Comparison of ENCODE assay signal across 10 cellular contexts in the genomic region with DNA sequence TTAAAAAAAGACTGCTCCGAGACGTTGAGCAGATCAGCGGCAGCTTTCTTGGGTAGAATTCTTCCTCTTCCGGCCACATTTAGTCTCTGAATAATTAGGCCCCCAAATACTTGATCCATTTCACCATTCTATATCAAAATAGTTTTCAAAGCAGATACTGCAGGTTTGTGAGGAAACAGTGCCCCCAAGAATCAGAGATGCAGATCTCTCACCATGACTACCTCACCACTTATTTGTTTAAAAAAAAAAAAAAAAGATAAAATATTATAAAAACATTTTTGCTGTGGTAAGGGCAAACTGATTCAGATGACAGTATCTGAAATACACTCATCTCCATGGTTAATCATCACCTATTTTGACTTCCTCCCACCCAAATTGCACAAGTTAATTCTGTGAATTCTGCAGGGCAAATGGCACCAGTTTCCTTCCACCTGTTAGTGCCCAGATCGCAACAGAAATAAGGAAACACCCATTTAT.
DNase-seq lines count a peak whose midpoint lies in the region; ATAC-seq, FAIRE-seq and TF ChIP-seq lines count a peak whose summit lies in the region.
"Had no signal": no experiment of that assay in that cellular context is flagged by ENCODE, and none has a peak within 500 bp of the region (broad histone marks: within the 10 kb centered on the region; RNA-seq: fewer than 3 reads in every experiment).

No MANE protein-coding gene starts in this region.

- CTCF ChIA-PET in A549 (lab: Yijun Ruan, JAX) = no interaction called here

- no peak for DNase-seq in A549 (ENCODE audit: low read depth in 1 of 2, low spot score in 1 of 2)
- peak; percentile 51 for DNase-seq in NOMO-1 treated with DMSO at 0.1 percent for 48 hours (lab: John Stamatoyannopoulos, UW; ENCODE audit: unreplicated experiment)
- no peak for DNase-seq in endothelial cell (ENCODE audit: low spot score)
- no peak for DNase-seq in NCI-H2171 (lab: John Stamatoyannopoulos, UW)
- DNase-seq in NCI-H1048 (lab: John Stamatoyannopoulos, UW) = no peak
- no peak for DNase-seq in NCI-H1092 treated with DMSO at 0.1 percent for 48 hours (lab: John Stamatoyannopoulos, UW)
- DNase-seq: sigmoid colon had no signal

- TF ChIP-seq CTCF in A549 (IDR thresholded peaks at IDR 0.05) = no peak
- TF ChIP-seq CTCF in endothelial cell (IDR thresholded peaks at IDR 0.05; ENCODE audit: unreplicated experiment) = no peak

- H3K27me3 Mint-ChIP-seq in endothelial cell (ENCODE audit: unreplicated experiment) = peaks cover 13% of the 10 kb centered on the region

- 42% methylated on average over 5 of the region's 5 CpGs for WGBS in A549 (ENCODE audit: missing lambda C conversion rate)

- H3K4me3 ChIP-seq in A549 = no peak overlapping the region
- H3K4me3 ChIP-seq: sigmoid colon had no signal

- no peak overlapping the region for H3K4me3 Mint-ChIP-seq in endothelial cell (ENCODE audit: unreplicated experiment)

- POLR2A ChIA-PET in A549 (lab: Yijun Ruan, JAX) = interaction anchor here (0.6 kb wide), 1 partner anchor 260 kb away, joined by 3 read pairs; no protein-coding TSS in a partner anchor

- peaks cover 76% of the 10 kb centered on the region for H3K4me1 ChIP-seq in A549
- H3K4me1 ChIP-seq: sigmoid colon had no signal

- H3K27ac ChIP-seq in A549 = peak overlapping the region; percentile 4 to 70
- H3K27ac ChIP-seq: sigmoid colon had no signal

- peaks cover 46% of the 10 kb centered on the region for H3K36me3 Mint-ChIP-seq in endothelial cell (ENCODE audit: low read depth, unreplicated experiment)

- no peaks in the 10 kb centered on the region for H3K9me3 ChIP-seq in A549
- H3K9me3 ChIP-seq: sigmoid colon had no signal

- peaks cover 80% of the 10 kb centered on the region for H3K4me1 Mint-ChIP-seq in endothelial cell (ENCODE audit: unreplicated experiment)

- TF ChIP-seq RAD21 in A549 (conservative IDR thresholded peaks at IDR 0.05 in 1 of 2, IDR thresholded peaks at IDR 0.05 in 1 of 2) = peak in 1 of 2 experiments; percentile 16; a peak in 1 of 5 replicates

- peak overlapping the region; percentile 46 for H3K4me2 ChIP-seq in A549

- no peaks in the 10 kb centered on the region for H3K9me3 Mint-ChIP-seq in endothelial cell (ENCODE audit: unreplicated experiment)

- no peak for FAIRE-seq in A549 (lab: Jason Lieb, UNC)
- FAIRE-seq: keratinocyte had no signal

- H3K27ac Mint-ChIP-seq in endothelial cell (ENCODE audit: unreplicated experiment) = peak overlapping the region; percentile 62

- ATAC-seq in A549 (no peak; a peak in 1 of 6 replicates), GM18508 (IDR thresholded peaks at IDR 0.05; ENCODE audit: insufficient read depth, unreplicated experiment) (peak; percentile 46), HG02588 (IDR thresholded peaks at IDR 0.05; ENCODE audit: unreplicated experiment) (no peak)

- TF ChIP-seq POLR2A in A549 (IDR thresholded peaks at IDR 0.05; ENCODE audit: low read length) = no peak

- TF ChIP-seq EP300 in A549 (IDR thresholded peaks at IDR 0.05) = no peak

TF ChIP-seq in A549, 52 proteins besides CTCF, POLR2A, EP300 and RAD21:
- TF ChIP-seq HEYL (CRISPR knock-in tag; IDR thresholded peaks at IDR 0.05) = no peak
- TF ChIP-seq CEBPB (IDR thresholded peaks at IDR 0.05) = peak in 1 of 2 experiments; percentile 31; a peak in 2 of 4 replicates
- peak; percentile 5 for TF ChIP-seq MAFK (IDR thresholded peaks at IDR 0.05; ENCODE audit: partially characterized antibody)
